ENCODE assay signal across 23 cellular contexts in genomic region chr16:17032332-17032731, GRCh38.
"Had no signal": no experiment of that assay in that cellular context is flagged by ENCODE, and none has a peak within 500 bp of the region (broad histone marks: within the 10 kb centered on the region; RNA-seq: fewer than 3 reads in every experiment).

No MANE protein-coding gene starts in this region.

- H3K27me3 ChIP-seq: SJSA1 had no signal

- H3K9me3 ChIP-seq: SJSA1, SK-N-SH had no signal

- H3K4me1 ChIP-seq: SJSA1 had no signal

- FAIRE-seq: RCC 7860 had no signal

- H3K4me3 ChIP-seq: SJSA1 had no signal

- DNase-seq: IMR-90, Kasumi-1, MM.1S, NCI-H1105, NCI-H1417, NCI-H1436 treated with DMSO at 0.1 percent for 48 hours, NCI-H1694, NCI-H187 treated with DMSO at 0.1 percent for 48 hours, NCI-H2029 treated with DMSO at 0.1 percent for 48 hours, NCI-H2171 treated with DMSO at 0.1 percent for 48 hours, NCI-H510A, NCI-H524 treated with DMSO at 0.1 percent for 48 hours, NCI-H69, NCI-H774, Right ventricle myocardium superior, RPMI8226, SIG-M5, SK-N-SH, SW 1271, T-cell had no signal

- H3K9ac ChIP-seq: KMS-11, SK-N-SH had no signal

- H3K27ac ChIP-seq: KMS-11, SJSA1 had no signal

- ATAC-seq: T-cell had no signal

- H3K36me3 ChIP-seq: SJSA1 had no signal

- H3K4me2 ChIP-seq: KMS-11, SK-N-SH had no signal
